ENCODE assay signal across 25 cellular contexts in the genomic region with DNA sequence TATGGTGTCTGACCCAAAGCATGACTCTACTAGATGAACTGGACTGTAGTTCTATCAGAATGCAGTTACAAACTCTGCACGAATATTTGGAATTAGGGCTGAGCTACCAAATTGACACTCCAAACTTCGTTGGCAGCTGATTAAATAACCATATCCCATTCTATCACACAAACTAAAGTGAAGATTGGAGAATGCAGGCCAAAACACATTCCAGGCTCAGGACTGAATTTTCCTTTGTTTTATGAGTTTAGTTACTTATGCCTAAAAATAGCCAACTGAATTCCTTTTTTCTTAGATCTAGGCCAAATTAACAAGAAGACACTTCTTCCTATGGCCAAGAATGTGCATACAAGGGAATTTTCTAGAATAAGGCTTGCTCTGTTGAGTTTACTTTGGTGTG. TPM values are rescaled to one million over a fixed set of nuclear protein-coding genes. Genes with fewer than 3 reads are reported as not detected.
DNase-seq lines count a peak whose midpoint lies in the region; ATAC-seq, FAIRE-seq and TF ChIP-seq lines count a peak whose summit lies in the region.
"Had no signal": no experiment of that assay in that cellular context is flagged by ENCODE, and none has a peak within 500 bp of the region (broad histone marks: within the 10 kb centered on the region; RNA-seq: fewer than 3 reads in every experiment).

No MANE protein-coding gene starts in this region.

- no peak overlapping the region for H3K27ac ChIP-seq in astrocyte (ENCODE audit: low read depth, low read length)
- H3K27ac ChIP-seq: 22Rv1, A549, BLaER1 had no signal

- H3K4me1 ChIP-seq in astrocyte (ENCODE audit: insufficient read depth, low read length) = peaks cover 15% of the 10 kb centered on the region
- H3K4me1 ChIP-seq: BE2C, BLaER1 had no signal

- no peak overlapping the region for H2AFZ ChIP-seq in astrocyte (ENCODE audit: low read depth, low read length)

- H3K4me1 Mint-ChIP-seq in astrocyte (ENCODE audit: low read depth, unreplicated experiment) = peaks cover 12% of the 10 kb centered on the region
- H3K4me1 Mint-ChIP-seq in natural killer cell treated with Interleukin-12 subunit alpha and Interleukin-12 subunit beta and Interleukin-15 and Interleukin-18, amount 100 ng/mL, for 72 hours (ENCODE audit: low read depth in 2 of 2) = no peaks in the 10 kb centered on the region
- H3K4me1 Mint-ChIP-seq: CD4-positive, alpha-beta memory T cell; CD4-positive, CD25-positive, alpha-beta regulatory T cell; CD8-positive, alpha-beta memory T cell had no signal

- no peak overlapping the region for H3K9ac ChIP-seq in astrocyte (ENCODE audit: low read length)
- H3K9ac ChIP-seq: BLaER1 had no signal

- peaks cover 5% of the 10 kb centered on the region for H4K20me1 ChIP-seq in astrocyte (ENCODE audit: insufficient read depth, low read length)
- H4K20me1 ChIP-seq: BLaER1 had no signal

- H3K4me3 ChIP-seq in AG10803 (ENCODE audit: low read length) = no peak overlapping the region
- H3K4me3 ChIP-seq in astrocyte (ENCODE audit: insufficient read depth, low read depth, low read length) = no peak overlapping the region
- H3K4me3 ChIP-seq: A549, BLaER1 had no signal

- H3K4me3 Mint-ChIP-seq in astrocyte (ENCODE audit: unreplicated experiment) = no peak overlapping the region
- H3K4me3 Mint-ChIP-seq in natural killer cell treated with Interleukin-12 subunit alpha and Interleukin-12 subunit beta and Interleukin-15 and Interleukin-18, amount 100 ng/mL, for 72 hours = no peak overlapping the region
- H3K4me3 Mint-ChIP-seq: CD14-positive monocyte; CD4-positive, alpha-beta memory T cell; CD4-positive, CD25-positive, alpha-beta regulatory T cell; CD8-positive, alpha-beta memory T cell had no signal

- peak; percentile 34 for FAIRE-seq in astrocyte (lab: Jason Lieb, UNC)
- FAIRE-seq: A549, G401.6, GM12891 had no signal

- H3K27me3 ChIP-seq in astrocyte (ENCODE audit: insufficient read depth, low read length) = no peaks in the 10 kb centered on the region
- H3K27me3 ChIP-seq: BE2C, BLaER1 had no signal

- no peaks in the 10 kb centered on the region for H3K9me3 ChIP-seq in astrocyte (ENCODE audit: insufficient read depth, low read depth, low read length)
- H3K9me3 ChIP-seq: A549, BE2C, BLaER1 had no signal

- no peaks in the 10 kb centered on the region for H3K9me3 Mint-ChIP-seq in astrocyte (ENCODE audit: unreplicated experiment)
- H3K9me3 Mint-ChIP-seq in natural killer cell treated with Interleukin-12 subunit alpha and Interleukin-12 subunit beta and Interleukin-15 and Interleukin-18, amount 100 ng/mL, for 72 hours = no peaks in the 10 kb centered on the region
- H3K9me3 Mint-ChIP-seq: CD4-positive, alpha-beta memory T cell; CD4-positive, CD25-positive, alpha-beta regulatory T cell; CD8-positive, alpha-beta memory T cell had no signal

- ATAC-seq in GM18858 (IDR thresholded peaks at IDR 0.05; ENCODE audit: unreplicated experiment) = no peak
- ATAC-seq in natural killer cell treated with Interleukin-12 subunit alpha and Interleukin-12 subunit beta and Interleukin-15 and Interleukin-18, amount 100 ng/mL, for 72 hours = no peak
- ATAC-seq: A549 had no signal

- no peak overlapping the region for H3K27ac Mint-ChIP-seq in astrocyte (ENCODE audit: unreplicated experiment)
- no peak overlapping the region for H3K27ac Mint-ChIP-seq in natural killer cell treated with Interleukin-12 subunit alpha and Interleukin-12 subunit beta and Interleukin-15 and Interleukin-18, amount 100 ng/mL, for 72 hours
- H3K27ac Mint-ChIP-seq: CD14-positive monocyte; CD4-positive, alpha-beta memory T cell; CD4-positive, CD25-positive, alpha-beta regulatory T cell; CD8-positive, alpha-beta memory T cell had no signal

- no peak for TF ChIP-seq CTCF in AG10803 (conservative IDR thresholded peaks at IDR 0.05; ENCODE audit: low read length)
- no peak for TF ChIP-seq CTCF in astrocyte (IDR thresholded peaks at IDR 0.05; ENCODE audit: insufficient read depth, low read depth, low read length)

- no peak overlapping the region for H3K4me2 ChIP-seq in astrocyte (ENCODE audit: low read length)
- H3K4me2 ChIP-seq: A549, BLaER1 had no signal

- DNase-seq in AG10803 (ENCODE audit: low read depth) (peak; percentile 48), astrocyte (ENCODE audit: low read depth) (peak; percentile 7), foreskin melanocyte (peak; percentile 52), Ammon's horn (ENCODE audit: low spot score) (no peak)
- DNase-seq in natural killer cell treated with Interleukin-12 subunit alpha and Interleukin-12 subunit beta and Interleukin-15 and Interleukin-18, amount 100 ng/mL, for 72 hours (ENCODE audit: low spot score) = no peak
- DNase-seq: AML-193; BE2C; C1 segment of cervical spinal cord; CD4-positive, alpha-beta memory T cell; CD4-positive, CD25-positive, alpha-beta regulatory T cell; CD8-positive, alpha-beta memory T cell; COR-L47; DMS 273 treated with DMSO at 0.1 percent for 48 hours; DMS153; DMS53; DMS79; DND-41; GF-D8 had no signal

- no peaks in the 10 kb centered on the region for H3K27me3 Mint-ChIP-seq in astrocyte (ENCODE audit: low read depth, unreplicated experiment)
- H3K27me3 Mint-ChIP-seq in natural killer cell treated with Interleukin-12 subunit alpha and Interleukin-12 subunit beta and Interleukin-15 and Interleukin-18, amount 100 ng/mL, for 72 hours = peaks cover 8 to 13% of the 10 kb centered on the region in 2 donors
- H3K27me3 Mint-ChIP-seq: CD4-positive, alpha-beta memory T cell; CD4-positive, CD25-positive, alpha-beta regulatory T cell; CD8-positive, alpha-beta memory T cell had no signal

- H3K79me2 ChIP-seq in astrocyte (ENCODE audit: insufficient read depth, low read length) = no peaks in the 10 kb centered on the region

- H3K36me3 Mint-ChIP-seq in astrocyte (ENCODE audit: low read depth, unreplicated experiment) = peaks cover 8% of the 10 kb centered on the region
- H3K36me3 Mint-ChIP-seq in natural killer cell treated with Interleukin-12 subunit alpha and Interleukin-12 subunit beta and Interleukin-15 and Interleukin-18, amount 100 ng/mL, for 72 hours = no peaks in the 10 kb centered on the region
- H3K36me3 Mint-ChIP-seq: CD14-positive monocyte; CD8-positive, alpha-beta memory T cell had no signal

- peaks cover 9% of the 10 kb centered on the region for H3K36me3 ChIP-seq in astrocyte (ENCODE audit: insufficient read depth, low read length)
- H3K36me3 ChIP-seq: BLaER1 had no signal

RNA-seq across cellular contexts. Expression of gene KIAA0408, which starts 9.7 kb away (rescaled TPM):
- total RNA-seq in astrocyte = 17.5 and 19.6 TPM in 2 replicates
- 1 to 10 TPM in 1 of 2 donors, under 1 TPM in 1; 0.67 to 2.4 TPM for total RNA-seq in natural killer cell treated with Interleukin-12 subunit alpha and Interleukin-12 subunit beta and Interleukin-15 and Interleukin-18, amount 100 ng/mL, for 72 hours

Comparison
In these comparisons a context has a peak if more than half of its experiments do, and no peak if none do; other contexts are left out.
1. DNase-seq: peak in AG10803 (single experiment), astrocyte (single experiment) and foreskin melanocyte (single experiment); none in natural killer cell treated with Interleukin-12 subunit alpha and Interleukin-12 subunit beta and Interleukin-15 and Interleukin-18, amount 100 ng/mL, for 72 hours (single experiment) and Ammon's horn (single experiment).